9 cellular contexts compared by ENCODE assay signal in genomic region chr20:35277127-35277526, GRCh38. TPM values are rescaled to one million over a fixed set of nuclear protein-coding genes. Genes with fewer than 3 reads are reported as not detected.
DNase-seq lines count a peak whose midpoint lies in the region; ATAC-seq and TF ChIP-seq lines count a peak whose summit lies in the region.
"Had no signal": no experiment of that assay in that cellular context is flagged by ENCODE, and none has a peak within 500 bp of the region (broad histone marks: within the 10 kb centered on the region; RNA-seq: fewer than 3 reads in every experiment).

No MANE protein-coding gene starts in this region.

- no peaks in the 10 kb centered on the region for H3K9me3 ChIP-seq in iPS DF 6.9 (ENCODE audit: control insufficient read depth, insufficient read depth, low read length)

- H3K9me3 Mint-ChIP-seq in WTC11, result no peaks in the 10 kb centered on the region
- H3K9me3 Mint-ChIP-seq in stimulated activated naive CD8-positive, alpha-beta T cell treated with anti-CD3 and anti-CD28 coated beads, Interleukin-15, amount 100 ng/mL, for 72 hours, result no peaks in the 10 kb centered on the region

- no peak for TF ChIP-seq CTCF in HFF-Myc (IDR thresholded peaks at IDR 0.05; ENCODE audit: low read depth, low read length, missing control alignments)
- TF ChIP-seq CTCF in WTC11 (IDR thresholded peaks at IDR 0.05), result no peak

- no peak overlapping the region for H3K27ac ChIP-seq in iPS DF 6.9 (ENCODE audit: low read length)

- no peaks in the 10 kb centered on the region for H3K4me1 ChIP-seq in iPS DF 6.9 (ENCODE audit: control insufficient read depth, insufficient read depth, low read length)

- peaks cover 22% of the 10 kb centered on the region for H3K36me3 ChIP-seq in iPS DF 6.9 (ENCODE audit: control insufficient read depth, insufficient read depth, low read length)

- WGBS in iPS DF 6.9 (ENCODE audit: insufficient coverage, insufficient read length), result no CpG with 5 or more reads among the region's 10 CpGs

- no peak for DNase-seq in HFF-Myc (ENCODE audit: extremely low read depth, low read depth)
- no peak for DNase-seq in WTC11 (ENCODE audit: low spot score)
- no peak for DNase-seq in iPS DF 6.9 (ENCODE audit: low read depth, low spot score)
- no peak for DNase-seq in stimulated activated naive CD8-positive, alpha-beta T cell treated with anti-CD3 and anti-CD28 coated beads, Interleukin-15, amount 100 ng/mL, for 72 hours
- DNase-seq in DMS 273 treated with DMSO at 0.1 percent for 48 hours (lab: John Stamatoyannopoulos, UW), result no peak
- DNase-seq in effector CD8-positive, alpha-beta T cell (lab: John Stamatoyannopoulos, UW), result no peak
- no peak for DNase-seq in stimulated activated CD4-positive, alpha-beta T cell treated with anti-CD3 and anti-CD28 coated beads, Interleukin-2, amount 100 ng/mL, for 24 hours
- DNase-seq in SK-N-DZ (ENCODE audit: low spot score), result no peak
- DNase-seq: NCI-H446 treated with DMSO at 0.1 percent for 48 hours had no signal

- peaks cover 32% of the 10 kb centered on the region for H3K36me3 Mint-ChIP-seq in WTC11

- peak overlapping the region; percentile 97 for H3K27ac Mint-ChIP-seq in WTC11
- peak overlapping the region; percentile 98 to 100 for H3K27ac Mint-ChIP-seq in stimulated activated naive CD8-positive, alpha-beta T cell treated with anti-CD3 and anti-CD28 coated beads, Interleukin-15, amount 100 ng/mL, for 72 hours

- H3K4me3 ChIP-seq in HFF-Myc (replicated peaks; ENCODE audit: low read depth, low read length), result peak overlapping the region; percentile 69
- H3K4me3 ChIP-seq in iPS DF 6.9 (ENCODE audit: low read length), result peak overlapping the region; percentile 48

- H3K4me3 Mint-ChIP-seq in WTC11, result peak overlapping the region; percentile 96
- H3K4me3 Mint-ChIP-seq in stimulated activated naive CD8-positive, alpha-beta T cell treated with anti-CD3 and anti-CD28 coated beads, Interleukin-15, amount 100 ng/mL, for 72 hours, result peak overlapping the region; percentile 95 to 99

- CTCF ChIA-PET in WTC11 (lab: Charles Lee), result interaction anchor here (1.1 to 2.4 kb wide), 5 partner anchors 30 to 401 kb away, joined by 4 to 27 read pairs (median 6); partner anchors contain the start of genes ACSS2 and EDEM2

- POLR2A ChIA-PET in WTC11 (lab: Charles Lee), result interaction anchor here (1.2 to 2.0 kb wide), 2 partner anchors 13 to 130 kb away, joined by 4 to 11 read pairs; partner anchors contain the start of gene EDEM2

- no peaks in the 10 kb centered on the region for H3K27me3 Mint-ChIP-seq in WTC11 (ENCODE audit: low read depth)
- no peaks in the 10 kb centered on the region for H3K27me3 Mint-ChIP-seq in stimulated activated naive CD8-positive, alpha-beta T cell treated with anti-CD3 and anti-CD28 coated beads, Interleukin-15, amount 100 ng/mL, for 72 hours

- H3K4me1 Mint-ChIP-seq in WTC11, result peaks cover 25% of the 10 kb centered on the region
- peaks cover 31% of the 10 kb centered on the region for H3K4me1 Mint-ChIP-seq in stimulated activated naive CD8-positive, alpha-beta T cell treated with anti-CD3 and anti-CD28 coated beads, Interleukin-15, amount 100 ng/mL, for 72 hours

- no peaks in the 10 kb centered on the region for H3K27me3 ChIP-seq in iPS DF 6.9 (ENCODE audit: control insufficient read depth, insufficient read depth, low read length)

- ATAC-seq in WTC11, result peak; percentile 6
- ATAC-seq in stimulated activated naive CD8-positive, alpha-beta T cell treated with anti-CD3 and anti-CD28 coated beads, Interleukin-15, amount 100 ng/mL, for 72 hours, result no peak

TF ChIP-seq in WTC11, 78 proteins besides CTCF, POLR2A, EP300 and RAD21:
- TF ChIP-seq ATF1 (CRISPR knock-in tag; IDR thresholded peaks at IDR 0.05) (no peak), TEAD1 (CRISPR knock-in tag; IDR thresholded peaks at IDR 0.05) (no peak), ATF2 (CRISPR knock-in tag; IDR thresholded peaks at IDR 0.05; ENCODE audit: borderline replicate concordance, low read depth) (no peak), ZSCAN18 (CRISPR knock-in tag; IDR thresholded peaks at IDR 0.05) (no peak), ZNF532 (CRISPR knock-in tag; IDR thresholded peaks at IDR 0.05; ENCODE audit: borderline replicate concordance) (no peak), OVOL2 (CRISPR knock-in tag; IDR thresholded peaks at IDR 0.05; ENCODE audit: borderline replicate concordance) (no peak)

RNA-seq across cellular contexts. Expression of gene MMP24OS, which starts 0.8 kb away (rescaled TPM):
- 44.0 to 50.6 TPM (median 44.9 TPM) in 3 replicates for total RNA-seq in WTC11 (2021)
- 9.7 and 12.5 TPM in 2 replicates for polyA plus RNA-seq in SK-N-DZ (2014; cell fraction: cytosol; rRNA removed)
- polyA plus RNA-seq in SK-N-DZ (2014; cell fraction: nucleus; rRNA removed), result 16.3 and 18.4 TPM in 2 replicates

RNA-seq across cellular contexts. Expression of gene EIF6, which starts 7.4 kb away (rescaled TPM):
- total RNA-seq in WTC11 (2021), result 130 to 157 TPM (median 133 TPM) in 3 replicates
- 270 and 283 TPM in 2 replicates for polyA plus RNA-seq in SK-N-DZ (2014; cell fraction: cytosol; rRNA removed)
- 178 and 255 TPM in 2 replicates for polyA plus RNA-seq in SK-N-DZ (2014; cell fraction: nucleus; rRNA removed)

RNA-seq across cellular contexts. Expression of gene FAM83C, which starts 15.1 kb away (rescaled TPM):
- total RNA-seq in WTC11 (2021), result not detected in 3 replicates
- not detected in 2 replicates for polyA plus RNA-seq in SK-N-DZ (2014; cell fraction: cytosol; rRNA removed)
- 0.38 TPM in 1 of 2 replicates, not detected in the other for polyA plus RNA-seq in SK-N-DZ (2014; cell fraction: nucleus; rRNA removed)

RNA-seq across cellular contexts. Expression of gene MMP24, which starts 50.6 kb away (rescaled TPM):
- 6.6 to 16.8 TPM (median 7.2 TPM) in 3 replicates for total RNA-seq in WTC11 (2021)
- 29.3 and 32.1 TPM in 2 replicates for polyA plus RNA-seq in SK-N-DZ (2014; cell fraction: cytosol; rRNA removed)
- polyA plus RNA-seq in SK-N-DZ (2014; cell fraction: nucleus; rRNA removed), result 13.3 and 16.2 TPM in 2 replicates
